In genomic region chr2:127683766-127684165, GRCh38 we compare ENCODE assay signal across 18 cellular contexts. TPM values are rescaled to one million over a fixed set of nuclear protein-coding genes. Genes with fewer than 3 reads are reported as not detected.
DNase-seq lines count a peak whose midpoint lies in the region; ATAC-seq, FAIRE-seq and TF ChIP-seq lines count a peak whose summit lies in the region.
"Had no signal": no experiment of that assay in that cellular context is flagged by ENCODE, and none has a peak within 500 bp of the region (broad histone marks: within the 10 kb centered on the region; RNA-seq: fewer than 3 reads in every experiment).

No MANE protein-coding gene starts in this region.

- peak overlapping the region; percentile 58 for H2AFZ ChIP-seq in astrocyte (ENCODE audit: low read depth, low read length)
- peak overlapping the region; percentile 1 for H2AFZ ChIP-seq in smooth muscle cell (ENCODE audit: low read depth)

- peak overlapping the region; percentile 54 for H3K4me3 Mint-ChIP-seq in astrocyte (ENCODE audit: unreplicated experiment)
- H3K4me3 Mint-ChIP-seq: dendritic cell treated with granulocyte-macrophage colony-stimulating factor and Interleukin-4, amounts not matched to agents 40 ng/mL and 50 ng/mL, for 4 days had no signal

- no peaks in the 10 kb centered on the region for H3K36me3 ChIP-seq in astrocyte (ENCODE audit: insufficient read depth, low read length)
- H3K36me3 ChIP-seq in smooth muscle cell (ENCODE audit: low read depth) = no peaks in the 10 kb centered on the region

- H3K4me3 ChIP-seq in astrocyte (ENCODE audit: insufficient read depth, low read depth, low read length) = no peak overlapping the region
- no peak overlapping the region for H3K4me3 ChIP-seq in smooth muscle cell

- no peak for ATAC-seq in activated naive CD4-positive, alpha-beta T cell treated with anti-CD3 and anti-CD28 coated beads, Interleukin-2, amount 50 U/mL, for 72 hours
- ATAC-seq: left lobe of liver had no signal

- no peaks in the 10 kb centered on the region for H3K79me2 ChIP-seq in astrocyte (ENCODE audit: insufficient read depth, low read length)
- H3K79me2 ChIP-seq in smooth muscle cell (ENCODE audit: low read depth) = no peaks in the 10 kb centered on the region

- peaks cover 2% of the 10 kb centered on the region for H3K27me3 Mint-ChIP-seq in astrocyte (ENCODE audit: low read depth, unreplicated experiment)

- H3K9ac ChIP-seq in astrocyte (ENCODE audit: low read length) (no peak overlapping the region), smooth muscle cell (ENCODE audit: low read depth) (no peak overlapping the region)

- TF ChIP-seq CTCF in astrocyte (IDR thresholded peaks at IDR 0.05; ENCODE audit: insufficient read depth, low read depth, low read length) = no peak
- TF ChIP-seq CTCF in smooth muscle cell (IDR thresholded peaks at IDR 0.05; ENCODE audit: borderline replicate concordance, insufficient read depth, poor library complexity, severe bottlenecking) = no peak

- H3K27me3 ChIP-seq in astrocyte (ENCODE audit: insufficient read depth, low read length) = no peaks in the 10 kb centered on the region
- H3K27me3 ChIP-seq in smooth muscle cell (ENCODE audit: low read depth) = no peaks in the 10 kb centered on the region

- DNase-seq in HCEC 1CT = peak; percentile 52
- DNase-seq in astrocyte (ENCODE audit: low read depth) = peak; percentile 31
- DNase-seq in islet precursor cell = peak; percentile 69
- DNase-seq in smooth muscle cell (lab: John Stamatoyannopoulos, UW; ENCODE audit: unreplicated experiment) = no peak
- no peak for DNase-seq in SW 1271 (lab: John Stamatoyannopoulos, UW)
- no peak for DNase-seq in activated naive CD4-positive, alpha-beta T cell treated with anti-CD3 and anti-CD28 coated beads, Interleukin-2, amount 50 U/mL, for 72 hours (ENCODE audit: low spot score in 2 of 2)
- no peak for DNase-seq in NCI-H2029 (lab: John Stamatoyannopoulos, UW)
- no peak for DNase-seq in NCI-H1417 treated with DMSO at 0.1 percent for 48 hours (lab: John Stamatoyannopoulos, UW)
- DNase-seq: anterior cingulate cortex, C1 segment of cervical spinal cord, naive B cell, NCI-H2029 treated with DMSO at 0.1 percent for 48 hours, NCI-H526, substantia nigra had no signal

- no peaks in the 10 kb centered on the region for H3K36me3 Mint-ChIP-seq in astrocyte (ENCODE audit: low read depth, unreplicated experiment)
- H3K36me3 Mint-ChIP-seq in activated naive CD4-positive, alpha-beta T cell treated with anti-CD3 and anti-CD28 coated beads, Interleukin-2, amount 50 U/mL, for 72 hours = no peaks in the 10 kb centered on the region

- no peaks in the 10 kb centered on the region for H3K4me1 ChIP-seq in astrocyte (ENCODE audit: insufficient read depth, low read length)
- H3K4me1 ChIP-seq in smooth muscle cell (ENCODE audit: low read depth) = peaks cover 16% of the 10 kb centered on the region

- peak overlapping the region; percentile 17 for H3K4me2 ChIP-seq in astrocyte (ENCODE audit: low read length)
- H3K4me2 ChIP-seq in smooth muscle cell = peak overlapping the region; percentile 64

- H3F3A ChIP-seq in smooth muscle cell (ENCODE audit: low read depth) = peaks cover 30% of the 10 kb centered on the region

- peaks cover 1% of the 10 kb centered on the region for H3K9me3 ChIP-seq in astrocyte (ENCODE audit: insufficient read depth, low read depth, low read length)
- peaks cover 5% of the 10 kb centered on the region for H3K9me3 ChIP-seq in smooth muscle cell (replicated peaks; ENCODE audit: low read depth)

- H3K4me1 Mint-ChIP-seq in astrocyte (ENCODE audit: low read depth, unreplicated experiment) = peaks cover 30% of the 10 kb centered on the region

- H4K20me1 ChIP-seq in astrocyte (ENCODE audit: insufficient read depth, low read length) = no peaks in the 10 kb centered on the region
- H4K20me1 ChIP-seq in smooth muscle cell (ENCODE audit: low read depth) = no peaks in the 10 kb centered on the region

- H3K9me3 Mint-ChIP-seq in astrocyte (ENCODE audit: unreplicated experiment) = peaks cover 4% of the 10 kb centered on the region
- H3K9me3 Mint-ChIP-seq in activated naive CD4-positive, alpha-beta T cell treated with anti-CD3 and anti-CD28 coated beads, Interleukin-2, amount 50 U/mL, for 72 hours = no peaks in the 10 kb centered on the region
- H3K9me3 Mint-ChIP-seq: dendritic cell treated with granulocyte-macrophage colony-stimulating factor and Interleukin-4, amounts not matched to agents 40 ng/mL and 50 ng/mL, for 4 days had no signal

- peak overlapping the region; percentile 86 for H3K27ac Mint-ChIP-seq in astrocyte (ENCODE audit: unreplicated experiment)
- H3K27ac Mint-ChIP-seq in activated naive CD4-positive, alpha-beta T cell treated with anti-CD3 and anti-CD28 coated beads, Interleukin-2, amount 50 U/mL, for 72 hours = no peak overlapping the region
- H3K27ac Mint-ChIP-seq: activated T-helper 2 cell treated with anti-CD3 and anti-CD28 coated beads, Interferon-gamma antibody, Interleukin-2, Interleukin-4, amounts not matched to agents 10 μg/mL and 5 μg/mL and 100 μg/mL, durations not matched to agents 14 hours and 24 hours and 36 hours; dendritic cell treated with granulocyte-macrophage colony-stimulating factor and Interleukin-4, amounts not matched to agents 40 ng/mL and 50 ng/mL, for 4 days; progenitor cell of endocrine pancreas had no signal

- 49% methylated on average over 14 of the region's 14 CpGs for WGBS in smooth muscle cell (ENCODE audit: low lambda C conversion rate)

- H3K27ac ChIP-seq in astrocyte (ENCODE audit: low read depth, low read length) (no peak overlapping the region), smooth muscle cell (ENCODE audit: low read depth) (peak overlapping the region; percentile 78)

- FAIRE-seq in astrocyte (lab: Jason Lieb, UNC) = no peak

RNA-seq across cellular contexts. Expression of gene LIMS2, which starts 8.4 kb away (rescaled TPM):
- 73.3 and 75.1 TPM in 2 replicates for total RNA-seq in astrocyte
- total RNA-seq in smooth muscle cell = 8.4 and 9.7 TPM in 2 replicates
- polyA plus RNA-seq in smooth muscle cell = 21.0 and 22.3 TPM in 2 replicates
- 10 to 100 TPM in 1 of 2 donors, 1 to 10 TPM in 1; 8.1 to 15.5 TPM for total RNA-seq in activated naive CD4-positive, alpha-beta T cell treated with anti-CD3 and anti-CD28 coated beads, Interleukin-2, amount 50 U/mL, for 72 hours

RNA-seq across cellular contexts. Expression of gene SFT2D3, which starts 17.5 kb away (rescaled TPM):
- total RNA-seq in astrocyte (2.9 and 3.0 TPM in 2 replicates), smooth muscle cell (7.0 and 7.3 TPM in 2 replicates)
- polyA plus RNA-seq in smooth muscle cell = not detected in 2 replicates
- total RNA-seq in activated naive CD4-positive, alpha-beta T cell treated with anti-CD3 and anti-CD28 coated beads, Interleukin-2, amount 50 U/mL, for 72 hours = 1 to 10 TPM; 2.6 to 3.5 TPM

RNA-seq across cellular contexts. Expression of gene GPR17, which starts 37.8 kb away (rescaled TPM):
- total RNA-seq in astrocyte (0.18 TPM in 1 of 2 replicates, not detected in the other), smooth muscle cell (not detected in 2 replicates)
- not detected in 2 replicates for polyA plus RNA-seq in smooth muscle cell
- not detected for total RNA-seq in activated naive CD4-positive, alpha-beta T cell treated with anti-CD3 and anti-CD28 coated beads, Interleukin-2, amount 50 U/mL, for 72 hours
- total RNA-seq: activated T-helper 2 cell treated with anti-CD3 and anti-CD28 coated beads, Interferon-gamma antibody, Interleukin-2, Interleukin-4, amounts not matched to agents 10 μg/mL and 5 μg/mL and 100 μg/mL, durations not matched to agents 14 hours and 24 hours and 36 hours; left lobe of liver; progenitor cell of endocrine pancreas had no signal

Comparison
In these comparisons a context has a peak if more than half of its experiments do, and no peak if none do; other contexts are left out.
1. DNase-seq: peak in HCEC 1CT (single experiment), astrocyte (single experiment) and islet precursor cell (single experiment); none in smooth muscle cell (single experiment), SW 1271 (0 of 2), activated naive CD4-positive, alpha-beta T cell treated with anti-CD3 and anti-CD28 coated beads, Interleukin-2, amount 50 U/mL, for 72 hours (0 of 2), NCI-H2029 (single experiment) and NCI-H1417 treated with DMSO at 0.1 percent for 48 hours (single experiment).